8 cellular contexts compared by ENCODE assay signal in the genomic region with DNA sequence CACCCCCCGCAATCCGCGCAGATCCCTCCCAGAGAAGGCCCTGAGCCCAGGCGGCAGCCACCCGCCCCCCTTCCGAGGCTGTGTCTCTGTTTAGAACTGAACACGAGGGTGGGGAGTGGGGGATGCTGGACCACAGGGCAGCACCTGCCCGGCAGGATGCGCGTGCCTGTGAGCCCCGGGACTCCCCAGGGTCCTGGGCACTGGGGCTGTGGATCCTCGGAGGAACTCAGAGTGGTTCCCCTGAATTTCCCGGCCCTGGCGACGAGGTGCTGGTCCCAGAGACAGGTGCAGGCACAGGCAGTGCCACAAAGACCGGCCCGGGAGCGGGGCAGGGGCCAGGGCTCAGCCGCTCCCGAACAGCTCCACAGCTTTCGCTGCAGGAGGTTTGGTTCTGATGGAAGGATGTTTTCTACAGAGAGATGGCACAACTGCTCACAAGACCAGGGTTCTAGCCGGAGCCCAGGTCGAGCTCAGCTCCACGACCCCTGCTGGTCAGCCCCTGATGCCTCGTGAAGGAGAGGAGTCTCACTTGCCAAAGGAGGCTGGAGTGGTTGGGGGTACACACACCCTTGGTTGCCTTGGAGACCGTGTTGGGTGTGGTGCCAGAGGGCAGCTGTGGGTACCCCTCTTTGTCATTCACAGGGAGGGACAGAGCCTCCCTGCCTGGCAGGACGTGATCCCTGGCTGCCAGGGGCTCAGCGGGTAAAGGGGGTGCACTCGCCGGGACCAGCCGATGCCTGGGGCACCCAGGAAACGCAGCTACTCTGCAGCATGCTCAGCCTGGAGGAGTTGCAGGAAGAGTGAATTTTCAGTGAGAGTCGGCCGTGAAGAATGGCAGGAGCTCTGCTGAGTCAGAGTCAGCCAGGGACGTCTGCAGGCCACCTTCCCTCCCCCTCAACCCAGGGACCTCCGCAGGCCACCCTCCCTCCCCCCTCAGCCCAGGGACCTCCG. TPM values are rescaled to one million over a fixed set of nuclear protein-coding genes. Genes with fewer than 3 reads are reported as not detected.
DNase-seq lines count a peak whose midpoint lies in the region; ATAC-seq and TF ChIP-seq lines count a peak whose summit lies in the region.

No MANE protein-coding gene starts in this region.

- H3K79me2 ChIP-seq in HCT116 (ENCODE audit: insufficient read depth, low read length), result no peaks in the 10 kb centered on the region

- POLR2A ChIA-PET in CD8-positive, alpha-beta memory T cell (lab: Charles Lee), result interaction anchor here (1.3 kb wide), 1 partner anchor 42 kb away, joined by 9 read pairs; no protein-coding TSS in a partner anchor
- POLR2A ChIA-PET in HCT116 (lab: Charles Lee), result no interaction called here
- POLR2A ChIA-PET in activated CD4-positive, alpha-beta memory T cell treated with anti-CD3 and anti-CD28 coated beads, Interleukin-2, amount 10 ng/mL, durations not matched to agents 7 days and 5 days (lab: Charles Lee), result interaction anchor here (0.9 to 1.9 kb wide), 6 partner anchors 16 to 64 kb away, joined by 3 to 9 read pairs (median 3); no protein-coding TSS in a partner anchor

- intact Hi-C loops in HCT116 (cut with micrococcal nuclease), result no loop called here

- no peaks in the 10 kb centered on the region for H3K36me3 ChIP-seq in CD8-positive, alpha-beta memory T cell (ENCODE audit: insufficient read depth, low read length)
- H3K36me3 ChIP-seq in HCT116 (ENCODE audit: control insufficient read depth in 1 of 2, insufficient read depth in 2 of 2, low read length in 2 of 2) (no peaks in the 10 kb centered on the region), skeletal muscle tissue (ENCODE audit: control insufficient read depth in 3 of 3, insufficient read depth in 3 of 3, low read length in 3 of 3) (no peaks in the 10 kb centered on the region)

- CTCF ChIA-PET in CD8-positive, alpha-beta memory T cell (lab: Charles Lee), result interaction anchor here (0.8 to 1.9 kb wide), 6 partner anchors 10 to 655 kb away, joined by 3 to 8 read pairs (median 4); a partner anchor contains a TSS
- CTCF ChIA-PET in HCT116 (lab: Charles Lee), result no interaction called here
- CTCF ChIA-PET in activated CD4-positive, alpha-beta memory T cell treated with anti-CD3 and anti-CD28 coated beads, Interleukin-2, amount 10 ng/mL, durations not matched to agents 7 days and 5 days (lab: Charles Lee), result interaction anchor here (2.2 kb wide), 1 partner anchor 74 kb away, joined by 7 read pairs; no protein-coding TSS in a partner anchor

- H3K27ac Mint-ChIP-seq in CD8-positive, alpha-beta memory T cell, result peak overlapping the region in 5 of 8 donors; percentile 4 to 84 (median 64)
- no peak overlapping the region for H3K27ac Mint-ChIP-seq in activated CD4-positive, alpha-beta memory T cell treated with anti-CD3 and anti-CD28 coated beads, Interleukin-2, amount 10 ng/mL, durations not matched to agents 7 days and 5 days
- no peak overlapping the region for H3K27ac Mint-ChIP-seq in glutamatergic neuron (ENCODE audit: unreplicated experiment)

- no peak overlapping the region for H3K4me2 ChIP-seq in HCT116 (ENCODE audit: low read length)

- no TSS peak for BruUV-seq in HCT116 (replicated peaks; lab: Mats Ljungman, UMichigan)

- H3K9me3 Mint-ChIP-seq in CD8-positive, alpha-beta memory T cell, result no peaks in the 10 kb centered on the region
- H3K9me3 Mint-ChIP-seq in activated CD4-positive, alpha-beta memory T cell treated with anti-CD3 and anti-CD28 coated beads, Interleukin-2, amount 10 ng/mL, durations not matched to agents 7 days and 5 days, result no peaks in the 10 kb centered on the region
- H3K9me3 Mint-ChIP-seq in glutamatergic neuron (ENCODE audit: unreplicated experiment), result peaks cover 8% of the 10 kb centered on the region

- H3K27ac ChIP-seq in CD8-positive, alpha-beta memory T cell (ENCODE audit: low read depth, low read length), result peak overlapping the region; percentile 61
- H3K27ac ChIP-seq in HCT116 (ENCODE audit: low read depth, low read length), result no peak overlapping the region
- no peak overlapping the region for H3K27ac ChIP-seq in skeletal muscle tissue (ENCODE audit: low read depth, low read length)

- no peak for TF ChIP-seq POLR2A in HCT116 (IDR thresholded peaks at IDR 0.05; ENCODE audit: borderline replicate concordance, extremely low read depth, insufficient read depth, insufficient read length)

- H3K4me3 Mint-ChIP-seq in CD8-positive, alpha-beta memory T cell, result peak overlapping the region; percentile 52 to 90 (median 73)
- H3K4me3 Mint-ChIP-seq in activated CD4-positive, alpha-beta memory T cell treated with anti-CD3 and anti-CD28 coated beads, Interleukin-2, amount 10 ng/mL, durations not matched to agents 7 days and 5 days, result peak overlapping the region; percentile 62
- H3K4me3 Mint-ChIP-seq in glutamatergic neuron (ENCODE audit: unreplicated experiment), result no peak overlapping the region

- H3K4me3 ChIP-seq in CD8-positive, alpha-beta memory T cell (ENCODE audit: low read length), result peak overlapping the region; percentile 66
- H3K4me3 ChIP-seq in HCT116 (replicated peaks in 1 of 2; ENCODE audit: low read depth in 1 of 2, low read length in 2 of 2) (no peak overlapping the region), skeletal muscle tissue (ENCODE audit: low read length in 3 of 3) (peak overlapping the region; percentile 23 to 72 (median 67))

- H4K20me1 ChIP-seq in HCT116 (ENCODE audit: insufficient read depth), result no peaks in the 10 kb centered on the region

- ATAC-seq in HCT116, result peak; percentile 23; the same call in 1 of the 2 replicates
- ATAC-seq in HG03097 (IDR thresholded peaks at IDR 0.05; ENCODE audit: low FRiP score, unreplicated experiment), result no peak
- ATAC-seq in GM18519 (IDR thresholded peaks at IDR 0.05; ENCODE audit: low FRiP score, unreplicated experiment), result no peak

- no peaks in the 10 kb centered on the region for H3K9me2 ChIP-seq in HCT116 (ENCODE audit: insufficient read depth)

- H3K4me1 ChIP-seq in CD8-positive, alpha-beta memory T cell (ENCODE audit: insufficient read depth, low read length), result peaks cover 15% of the 10 kb centered on the region
- H3K4me1 ChIP-seq in HCT116 (ENCODE audit: control insufficient read depth in 1 of 2, insufficient read depth in 2 of 2, low read length in 2 of 2) (no peaks in the 10 kb centered on the region), skeletal muscle tissue (ENCODE audit: control insufficient read depth in 3 of 3, insufficient read depth in 3 of 3, low read length in 3 of 3) (peaks cover 24 to 30% (median 25%) of the 10 kb centered on the region in 3 donors)

- RAD21 ChIA-PET in HCT116 (lab: Charles Lee; ENCODE audit: low non-redundant PET in 1 of 2, low total read pairs in 2 of 2, uncharacterized antibody in 2 of 2, unreplicated experiment in 2 of 2), result no interaction called here

- H3K9ac ChIP-seq in HCT116 (ENCODE audit: low read length), result no peak overlapping the region
- H3K9ac ChIP-seq in skeletal muscle tissue (ENCODE audit: low read depth in 1 of 3, low read length in 3 of 3), result peak overlapping the region in 1 of 3 donors; percentile 69

- no peaks in the 10 kb centered on the region for H3K27me3 ChIP-seq in CD8-positive, alpha-beta memory T cell (ENCODE audit: insufficient read depth, low read length, poor library complexity, severe bottlenecking)
- H3K27me3 ChIP-seq in HCT116 (ENCODE audit: insufficient read depth, low read length), result no peaks in the 10 kb centered on the region
- H3K27me3 ChIP-seq in skeletal muscle tissue (ENCODE audit: control insufficient read depth in 3 of 3, insufficient read depth in 3 of 3, low read length in 3 of 3), result peaks cover 12 to 20% (median 20%) of the 10 kb centered on the region in 3 donors

- H3K27me3 Mint-ChIP-seq in CD8-positive, alpha-beta memory T cell, result no peaks in the 10 kb centered on the region
- H3K27me3 Mint-ChIP-seq in activated CD4-positive, alpha-beta memory T cell treated with anti-CD3 and anti-CD28 coated beads, Interleukin-2, amount 10 ng/mL, durations not matched to agents 7 days and 5 days, result peaks cover 10% of the 10 kb centered on the region
- H3K27me3 Mint-ChIP-seq in glutamatergic neuron (ENCODE audit: unreplicated experiment), result peaks cover 7% of the 10 kb centered on the region

- H3K4me1 Mint-ChIP-seq in CD8-positive, alpha-beta memory T cell, result peaks cover 2 to 14% (median 12%) of the 10 kb centered on the region in 3 donors
- H3K4me1 Mint-ChIP-seq in activated CD4-positive, alpha-beta memory T cell treated with anti-CD3 and anti-CD28 coated beads, Interleukin-2, amount 10 ng/mL, durations not matched to agents 7 days and 5 days, result peaks cover 10% of the 10 kb centered on the region
- peaks cover 4% of the 10 kb centered on the region for H3K4me1 Mint-ChIP-seq in glutamatergic neuron (ENCODE audit: low read depth, unreplicated experiment)

- H3K9me3 ChIP-seq in CD8-positive, alpha-beta memory T cell (ENCODE audit: low read length), result no peaks in the 10 kb centered on the region
- H3K9me3 ChIP-seq in HCT116 (ENCODE audit: control insufficient read depth in 1 of 2, insufficient read depth in 1 of 2, low read depth in 1 of 2, low read length in 2 of 2) (no peaks in the 10 kb centered on the region), skeletal muscle tissue (ENCODE audit: control insufficient read depth in 3 of 3, low read length in 3 of 3) (no peaks in the 10 kb centered on the region)

- H3K36me3 Mint-ChIP-seq in CD8-positive, alpha-beta memory T cell, result no peaks in the 10 kb centered on the region
- H3K36me3 Mint-ChIP-seq in activated CD4-positive, alpha-beta memory T cell treated with anti-CD3 and anti-CD28 coated beads, Interleukin-2, amount 10 ng/mL, durations not matched to agents 7 days and 5 days (ENCODE audit: low read depth), result no peaks in the 10 kb centered on the region
- H3K36me3 Mint-ChIP-seq in glutamatergic neuron (ENCODE audit: unreplicated experiment), result no peaks in the 10 kb centered on the region

- peak in 2 of 5 donors; percentile 27 to 47 for DNase-seq in CD8-positive, alpha-beta memory T cell
- DNase-seq in HCT116 (ENCODE audit: low read depth, low spot score) (no peak), glutamatergic neuron (peak; percentile 37), Ammon's horn (ENCODE audit: low spot score) (no peak)
- no peak for DNase-seq in activated CD4-positive, alpha-beta memory T cell treated with anti-CD3 and anti-CD28 coated beads, Interleukin-2, amount 10 ng/mL, durations not matched to agents 7 days and 5 days

- 0 out of 6 replicates have a peak, but pooled peaks of 1 of the 3 experiments have one; percentile 4 for TF ChIP-seq CTCF in HCT116 (IDR thresholded peaks at IDR 0.05 in 2 of 3, conservative IDR thresholded peaks at IDR 0.05 in 1 of 3; ENCODE audit: borderline replicate concordance in 1 of 3, insufficient read depth in 1 of 3, low read depth in 2 of 3, low read length in 2 of 3)
- TF ChIP-seq CTCF in glutamatergic neuron (IDR thresholded peaks at IDR 0.05; ENCODE audit: partially characterized antibody, unreplicated experiment), result no peak

- TF ChIP-seq RAD21 in HCT116 (IDR thresholded peaks at IDR 0.05; ENCODE audit: low read depth), result no peak

- no peak overlapping the region for H2AFZ ChIP-seq in HCT116 (ENCODE audit: low read depth, low read length, poor library complexity, severe bottlenecking)

RNA-seq across cellular contexts. Expression of a gene that starts 4.4 kb away (rescaled TPM):
- total RNA-seq in CD8-positive, alpha-beta memory T cell, result not detected
- not detected for polyA plus RNA-seq in CD8-positive, alpha-beta memory T cell
- total RNA-seq in HCT116 (2021; ENCODE audit: unreplicated experiment) (0.34 TPM), glutamatergic neuron (ENCODE audit: unreplicated experiment) (0.88 TPM), skeletal muscle tissue (4.2 TPM)
- 0.05 and 0.09 TPM in 2 replicates for polyA plus RNA-seq in HCT116 (2012)
- under 1 TPM; 0.38 to 0.43 TPM for total RNA-seq in activated CD4-positive, alpha-beta memory T cell treated with anti-CD3 and anti-CD28 coated beads, Interleukin-2, amount 10 ng/mL, durations not matched to agents 7 days and 5 days

RNA-seq across cellular contexts. Expression of a gene that starts 28.0 kb away (rescaled TPM):
- under 1 TPM in 1 of 2 experiments, not detected in 1; 0.16 TPM for total RNA-seq in CD8-positive, alpha-beta memory T cell
- polyA plus RNA-seq in CD8-positive, alpha-beta memory T cell, result not detected
- total RNA-seq in HCT116 (2021; ENCODE audit: unreplicated experiment), result 0.44 TPM
- polyA plus RNA-seq in HCT116 (2012), result 0.10 and 0.25 TPM in 2 replicates
- under 1 TPM; 0.23 to 0.58 TPM for total RNA-seq in activated CD4-positive, alpha-beta memory T cell treated with anti-CD3 and anti-CD28 coated beads, Interleukin-2, amount 10 ng/mL, durations not matched to agents 7 days and 5 days
- 0.42 TPM for total RNA-seq in glutamatergic neuron (ENCODE audit: unreplicated experiment)
- not detected for total RNA-seq in skeletal muscle tissue

RNA-seq across cellular contexts. Expression of a gene that starts 54.1 kb away (rescaled TPM):
- total RNA-seq in CD8-positive, alpha-beta memory T cell, result 10 to 100 TPM; 34.3 to 39.3 TPM
- polyA plus RNA-seq in CD8-positive, alpha-beta memory T cell, result 41.8 TPM
- total RNA-seq in HCT116 (2021; ENCODE audit: unreplicated experiment), result 0.22 TPM
- 0.04 TPM in 1 of 2 replicates, not detected in the other for polyA plus RNA-seq in HCT116 (2012)
- total RNA-seq in activated CD4-positive, alpha-beta memory T cell treated with anti-CD3 and anti-CD28 coated beads, Interleukin-2, amount 10 ng/mL, durations not matched to agents 7 days and 5 days, result 10 to 100 TPM; 17.2 to 17.9 TPM
- total RNA-seq in glutamatergic neuron (ENCODE audit: unreplicated experiment), result not detected
- not detected for total RNA-seq in skeletal muscle tissue

Comparison
In these comparisons a context has a peak if more than half of its experiments do, and no peak if none do; other contexts are left out.
1. H3K4me3 ChIP-seq: peak in CD8-positive, alpha-beta memory T cell (single experiment) and skeletal muscle tissue (3 of 3); none in HCT116 (0 of 2).
2. H3K27ac Mint-ChIP-seq: peak in CD8-positive, alpha-beta memory T cell (5 of 8); none in activated CD4-positive, alpha-beta memory T cell treated with anti-CD3 and anti-CD28 coated beads, Interleukin-2, amount 10 ng/mL, durations not matched to agents 7 days and 5 days (single experiment) and glutamatergic neuron (single experiment).
3. RNA of a gene that starts 54.1 kb away (total RNA-seq): 34.3 to 39.3 TPM in CD8-positive, alpha-beta memory T cell and 17.2 to 17.9 TPM in activated CD4-positive, alpha-beta memory T cell treated with anti-CD3 and anti-CD28 coated beads, Interleukin-2, amount 10 ng/mL, durations not matched to agents 7 days and 5 days; 0.22 TPM in HCT116 (single experiment), not detected in glutamatergic neuron (single experiment) and not detected in skeletal muscle tissue (single experiment); every median in the first group is over 10 times any median in the second.